35 cellular contexts compared by ENCODE assay signal in genomic region chr5:119512277-119512676, GRCh38.
"Had no signal": no experiment of that assay in that cellular context is flagged by ENCODE, and none has a peak within 500 bp of the region (broad histone marks: within the 10 kb centered on the region; RNA-seq: fewer than 3 reads in every experiment).

No MANE protein-coding gene starts in this region.

- H3K27me3 ChIP-seq: brain microvascular endothelial cell, SJCRH30 had no signal

- H3K4me1 ChIP-seq: SJCRH30 had no signal

- H3K9me3 ChIP-seq: SJCRH30 had no signal

- ATAC-seq: activated CD8-positive, alpha-beta memory T cell treated with anti-CD3 and anti-CD28 coated beads, Interleukin-2, amount 10 ng/mL, durations not matched to agents 7 days and 5 days; activated naive CD8-positive, alpha-beta T cell treated with anti-CD3 and anti-CD28 coated beads, Interleukin-2, amount 50 U/mL, for 24 hours had no signal

- H3K4me3 ChIP-seq: PC-9, SJCRH30, SK-N-MC had no signal

- H3K27ac ChIP-seq: brain microvascular endothelial cell, PC-9, SJCRH30, SK-N-MC, VCaP had no signal

- H3K36me3 ChIP-seq: brain microvascular endothelial cell had no signal

- H3K4me1 Mint-ChIP-seq: activated CD4-positive, alpha-beta memory T cell treated with anti-CD3 and anti-CD28 coated beads, Interleukin-2, amount 10 ng/mL, durations not matched to agents 7 days and 5 days; activated CD8-positive, alpha-beta memory T cell treated with anti-CD3 and anti-CD28 coated beads, Interleukin-2, amount 10 ng/mL, durations not matched to agents 7 days and 5 days; activated naive CD4-positive, alpha-beta T cell treated with anti-CD3 and anti-CD28 coated beads, Interleukin-2, amount 10 ng/mL, durations not matched to agents 7 days and 5 days; activated naive CD8-positive, alpha-beta T cell treated with anti-CD3 and anti-CD28 coated beads, Interleukin-2, amount 50 U/mL, for 24 hours had no signal

- H3K27ac Mint-ChIP-seq: activated CD4-positive, alpha-beta memory T cell treated with anti-CD3 and anti-CD28 coated beads, Interleukin-2, amount 10 ng/mL, durations not matched to agents 7 days and 5 days; activated CD8-positive, alpha-beta memory T cell treated with anti-CD3 and anti-CD28 coated beads, Interleukin-2, amount 10 ng/mL, durations not matched to agents 7 days and 5 days; activated naive CD4-positive, alpha-beta T cell treated with anti-CD3 and anti-CD28 coated beads, Interleukin-2, amount 10 ng/mL, durations not matched to agents 7 days and 5 days; activated naive CD8-positive, alpha-beta T cell; activated naive CD8-positive, alpha-beta T cell treated with anti-CD3 and anti-CD28 coated beads, Interleukin-2, amount 50 U/mL, for 24 hours had no signal

- H3K27me3 Mint-ChIP-seq: activated CD4-positive, alpha-beta memory T cell treated with anti-CD3 and anti-CD28 coated beads, Interleukin-2, amount 10 ng/mL, durations not matched to agents 7 days and 5 days; activated CD8-positive, alpha-beta memory T cell treated with anti-CD3 and anti-CD28 coated beads, Interleukin-2, amount 10 ng/mL, durations not matched to agents 7 days and 5 days; activated naive CD4-positive, alpha-beta T cell treated with anti-CD3 and anti-CD28 coated beads, Interleukin-2, amount 10 ng/mL, durations not matched to agents 7 days and 5 days; activated naive CD8-positive, alpha-beta T cell; activated naive CD8-positive, alpha-beta T cell treated with anti-CD3 and anti-CD28 coated beads, Interleukin-2, amount 50 U/mL, for 24 hours had no signal

- H3K9me3 Mint-ChIP-seq: activated CD4-positive, alpha-beta memory T cell treated with anti-CD3 and anti-CD28 coated beads, Interleukin-2, amount 10 ng/mL, durations not matched to agents 7 days and 5 days; activated naive CD4-positive, alpha-beta T cell treated with anti-CD3 and anti-CD28 coated beads, Interleukin-2, amount 10 ng/mL, durations not matched to agents 7 days and 5 days had no signal

- H3K4me3 Mint-ChIP-seq: activated CD4-positive, alpha-beta memory T cell treated with anti-CD3 and anti-CD28 coated beads, Interleukin-2, amount 10 ng/mL, durations not matched to agents 7 days and 5 days; activated CD8-positive, alpha-beta memory T cell treated with anti-CD3 and anti-CD28 coated beads, Interleukin-2, amount 10 ng/mL, durations not matched to agents 7 days and 5 days; activated naive CD4-positive, alpha-beta T cell treated with anti-CD3 and anti-CD28 coated beads, Interleukin-2, amount 10 ng/mL, durations not matched to agents 7 days and 5 days; activated naive CD8-positive, alpha-beta T cell; activated naive CD8-positive, alpha-beta T cell treated with anti-CD3 and anti-CD28 coated beads, Interleukin-2, amount 50 U/mL, for 24 hours had no signal

- DNase-seq: activated CD4-positive, alpha-beta memory T cell treated with anti-CD3 and anti-CD28 coated beads, Interleukin-2, amount 10 ng/mL, durations not matched to agents 7 days and 5 days; activated CD4-positive, alpha-beta T cell treated with anti-CD3 and anti-CD28 coated beads for 1 hour; activated CD4-positive, alpha-beta T cell treated with anti-CD3 and anti-CD28 coated beads for 48 hours; activated CD4-positive, CD25-positive, alpha-beta regulatory T cell; activated CD8-positive, alpha-beta memory T cell treated with anti-CD3 and anti-CD28 coated beads for 24 hours; activated CD8-positive, alpha-beta memory T cell treated with anti-CD3 and anti-CD28 coated beads, Interleukin-2, amount 10 ng/mL, durations not matched to agents 7 days and 5 days; activated CD8-positive, alpha-beta memory T cell treated with anti-CD3 and anti-CD28 coated beads, Interleukin-2, amount 50 U/mL, for 48 hours; activated effector memory CD4-positive, alpha-beta T cell treated with Interleukin-2 at 50 U/mL for 16 hours; activated naive CD4-positive, alpha-beta T cell treated with anti-CD3 and anti-CD28 coated beads, Interleukin-2, amount 10 ng/mL, durations not matched to agents 7 days and 5 days; activated naive CD8-positive, alpha-beta T cell treated with anti-CD3 and anti-CD28 coated beads, Interleukin-2, amount 50 U/mL, for 24 hours; activated T-cell treated with anti-CD3 and anti-CD28 coated beads, Interleukin-2, amount 50 U/mL, for 48 hours; amniotic stem cell; aorta; brain microvascular endothelial cell; central memory CD4-positive, alpha-beta T cell; NCI-H1092 treated with DMSO at 0.1 percent for 48 hours; NCI-H1417; NCI-H146; NCI-H187; NCI-H2029 treated with DMSO at 0.1 percent for 48 hours; NCI-H2107; NCI-H2171; NCI-H510A; NCI-H526; NCI-H748 treated with DMSO at 0.1 percent for 48 hours; NK-92 treated with Interleukin-12 subunit alpha and Interleukin-12 subunit beta, amount 100 ng/mL, for 24 hours; PC-9; SHP77; SJCRH30; T-helper 1 cell; T-helper 2 cell; T-helper 9 cell had no signal
